Comparison of ENCODE assay signal across 9 cellular contexts in the genomic region with DNA sequence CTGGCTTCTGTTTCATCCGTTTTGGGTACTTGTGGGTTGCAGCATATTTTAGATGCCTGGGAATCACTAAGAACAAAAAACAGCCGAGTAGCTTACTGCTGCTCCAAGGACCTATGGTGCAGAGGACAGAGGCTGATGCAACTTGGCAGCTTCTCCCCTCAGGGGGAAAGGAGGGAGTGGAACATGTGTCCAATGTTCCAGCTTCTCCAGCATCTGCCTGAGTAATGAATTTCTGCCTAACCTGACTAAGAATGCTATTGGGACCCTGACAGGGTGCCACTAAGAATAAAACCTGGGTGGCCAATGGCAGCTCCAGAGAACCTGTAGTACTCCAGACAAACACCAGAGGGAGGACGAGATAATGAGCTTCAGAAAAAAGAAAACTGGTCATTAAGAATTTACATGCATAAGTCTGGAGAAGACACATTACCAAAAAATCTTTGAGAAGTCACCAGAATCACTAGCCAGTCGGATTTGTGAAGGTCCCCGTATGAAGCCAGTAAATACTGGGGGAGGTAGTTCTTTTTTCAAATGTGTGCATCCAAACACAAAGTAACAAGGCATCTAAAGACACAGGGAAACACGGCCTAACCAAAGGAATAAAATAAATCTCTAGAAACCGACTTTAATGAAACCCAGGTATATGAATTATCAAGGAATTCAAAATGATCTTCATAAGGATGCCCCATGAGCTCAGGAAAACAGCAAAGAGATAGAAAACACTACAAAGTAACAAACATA.
DNase-seq lines count a peak whose midpoint lies in the region; ATAC-seq, FAIRE-seq and TF ChIP-seq lines count a peak whose summit lies in the region.
"Had no signal": no experiment of that assay in that cellular context is flagged by ENCODE, and none has a peak within 500 bp of the region (broad histone marks: within the 10 kb centered on the region; RNA-seq: fewer than 3 reads in every experiment).

No MANE protein-coding gene starts in this region.

- H3K36me3 Mint-ChIP-seq in activated B cell treated with CpG ODN at 0.5 μM for 24 hours (ENCODE audit: low read depth) (no peaks in the 10 kb centered on the region), endothelial cell (ENCODE audit: low read depth, unreplicated experiment) (no peaks in the 10 kb centered on the region)
- H3K36me3 Mint-ChIP-seq: activated naive CD8-positive, alpha-beta T cell had no signal

- H3K9ac ChIP-seq in neuronal stem cell (ENCODE audit: low read depth, low read length, poor library complexity) = no peak overlapping the region

- H3K23ac ChIP-seq in neuronal stem cell (ENCODE audit: low read depth, low read length, poor library complexity) = no peak overlapping the region

- H3K4me2 ChIP-seq in neuronal stem cell (ENCODE audit: insufficient read depth, low read length, poor library complexity, severe bottlenecking) = no peak overlapping the region

- POLR2A ChIA-PET in activated B cell treated with CpG ODN at 0.5 μM for 24 hours (lab: Charles Lee) = no interaction called here

- H3K14ac ChIP-seq in neuronal stem cell (ENCODE audit: low read length) = no peak overlapping the region

- no CpG with 5 or more reads among the region's 7 CpGs for WGBS in neuronal stem cell (ENCODE audit: extremely low coverage in 2 of 2, insufficient read length in 2 of 2, insufficient replicate concordance in 1 of 2), 2 donors

- peak overlapping the region; percentile 10 for H3K27ac ChIP-seq in neuronal stem cell (replicated peaks; ENCODE audit: low read length)

- no peak overlapping the region for H3K27ac Mint-ChIP-seq in activated B cell treated with CpG ODN at 0.5 μM for 24 hours
- H3K27ac Mint-ChIP-seq in endothelial cell (ENCODE audit: unreplicated experiment) = no peak overlapping the region
- H3K27ac Mint-ChIP-seq: activated naive CD8-positive, alpha-beta T cell had no signal

- FAIRE-seq in HTR-8/SVneo (lab: Jason Lieb, UNC) = no peak

- H2AFZ ChIP-seq in neuronal stem cell (ENCODE audit: low read length) = no peak overlapping the region

- peak; percentile 47 for DNase-seq in ELR (ENCODE audit: low read depth)
- DNase-seq in HTR-8/SVneo (ENCODE audit: insufficient read length, low spot score) = peak; percentile 3
- no peak for DNase-seq in activated B cell treated with CpG ODN at 0.5 μM for 24 hours
- DNase-seq in endothelial cell (ENCODE audit: low spot score) = no peak
- DNase-seq in neuronal stem cell (ENCODE audit: low spot score) = no peak
- no peak for DNase-seq in posterior cingulate gyrus

- no peak overlapping the region for H4K8ac ChIP-seq in neuronal stem cell (ENCODE audit: low read depth, low read length)

- no peaks in the 10 kb centered on the region for H3K9me3 Mint-ChIP-seq in activated B cell treated with CpG ODN at 0.5 μM for 24 hours
- H3K9me3 Mint-ChIP-seq in endothelial cell (ENCODE audit: unreplicated experiment) = no peaks in the 10 kb centered on the region

- no peak overlapping the region for H2BK15ac ChIP-seq in neuronal stem cell (ENCODE audit: low read length)

- H3K4me3 Mint-ChIP-seq in activated B cell treated with CpG ODN at 0.5 μM for 24 hours (no peak overlapping the region), endothelial cell (ENCODE audit: unreplicated experiment) (no peak overlapping the region)
- H3K4me3 Mint-ChIP-seq: activated naive CD8-positive, alpha-beta T cell had no signal

- H3K9me3 ChIP-seq in neuronal stem cell (replicated peaks in 1 of 2; ENCODE audit: control insufficient read depth in 2 of 2, insufficient read depth in 1 of 2, low read depth in 1 of 2, low read length in 2 of 2) = no peaks in the 10 kb centered on the region

- H3K27me3 Mint-ChIP-seq in activated B cell treated with CpG ODN at 0.5 μM for 24 hours (peaks cover under 1% of the 10 kb centered on the region), endothelial cell (ENCODE audit: unreplicated experiment) (no peaks in the 10 kb centered on the region)
- H3K27me3 Mint-ChIP-seq: activated naive CD8-positive, alpha-beta T cell had no signal

- CTCF ChIA-PET in activated B cell treated with CpG ODN at 0.5 μM for 24 hours (lab: Charles Lee) = interaction anchor here (1.0 to 2.9 kb wide), 8 partner anchors 234 to 547 kb away, joined by 3 to 22 read pairs (median 8); no protein-coding TSS in a partner anchor

- no peak overlapping the region for H2BK12ac ChIP-seq in neuronal stem cell (ENCODE audit: low read length)

- peaks cover 4 to 12% of the 10 kb centered on the region in 2 donors for H3K4me1 ChIP-seq in neuronal stem cell (ENCODE audit: control insufficient read depth in 2 of 2, insufficient read depth in 1 of 2, low read depth in 1 of 2, low read length in 2 of 2)

- intact Hi-C loops in activated B cell treated with CpG ODN at 0.5 μM for 24 hours (cut with micrococcal nuclease) (loop anchor here (1.0 to 10.0 kb wide), 4 partner anchors 239 to 1133 kb away; no protein-coding TSS in a partner anchor), posterior cingulate gyrus (cut with DNase I) (no loop called here)

- H2BK120ac ChIP-seq in neuronal stem cell (ENCODE audit: low read depth, low read length) = no peak overlapping the region

- H3K79me1 ChIP-seq in neuronal stem cell (ENCODE audit: low read depth, low read length) = no peaks in the 10 kb centered on the region

- no peak overlapping the region for H3K18ac ChIP-seq in neuronal stem cell (ENCODE audit: low read length)

- H2BK5ac ChIP-seq in neuronal stem cell (ENCODE audit: low read length) = no peak overlapping the region

- peak; percentile 87 for ATAC-seq in GM21367 (IDR thresholded peaks at IDR 0.05; ENCODE audit: unreplicated experiment)
- ATAC-seq in activated B cell treated with CpG ODN at 0.5 μM for 24 hours (ENCODE audit: low read depth) = peak; percentile 56
- no peak for ATAC-seq in HG02970 (IDR thresholded peaks at IDR 0.05; ENCODE audit: low FRiP score, unreplicated experiment)

- no peaks in the 10 kb centered on the region for H3K27me3 ChIP-seq in neuronal stem cell (ENCODE audit: control insufficient read depth in 3 of 3, insufficient read depth in 3 of 3, low read depth in 1 of 3, low read length in 3 of 3)

- no peak overlapping the region for H2AK5ac ChIP-seq in neuronal stem cell (ENCODE audit: low read depth, low read length)

- H3K4me3 ChIP-seq in neuronal stem cell (ENCODE audit: low read length in 2 of 2) = no peak overlapping the region

- H3K36me3 ChIP-seq in neuronal stem cell (replicated peaks in 1 of 2; ENCODE audit: control insufficient read depth in 2 of 2, insufficient read depth in 2 of 2, low read length in 2 of 2) = no peaks in the 10 kb centered on the region

- H3K4me1 Mint-ChIP-seq in activated B cell treated with CpG ODN at 0.5 μM for 24 hours (no peaks in the 10 kb centered on the region), endothelial cell (ENCODE audit: unreplicated experiment) (peaks cover 21% of the 10 kb centered on the region)

- no peak overlapping the region for H3K4ac ChIP-seq in neuronal stem cell (ENCODE audit: low read length)

- no peak overlapping the region for H4K91ac ChIP-seq in neuronal stem cell (ENCODE audit: low read depth, low read length, poor library complexity)

- no peak for TF ChIP-seq CTCF in activated B cell treated with CpG ODN at 0.5 μM for 24 hours (IDR thresholded peaks at IDR 0.05)
- TF ChIP-seq CTCF in endothelial cell (IDR thresholded peaks at IDR 0.05; ENCODE audit: unreplicated experiment) = peak; percentile 78

Comparison
In these comparisons a context has a peak if more than half of its experiments do, and no peak if none do; other contexts are left out.
1. DNase-seq: peak in ELR (single experiment) and HTR-8/SVneo (single experiment); none in activated B cell treated with CpG ODN at 0.5 μM for 24 hours (single experiment), endothelial cell (single experiment), neuronal stem cell (single experiment) and posterior cingulate gyrus (0 of 10).